ENCODE assay signal across 21 cellular contexts in the genomic region with DNA sequence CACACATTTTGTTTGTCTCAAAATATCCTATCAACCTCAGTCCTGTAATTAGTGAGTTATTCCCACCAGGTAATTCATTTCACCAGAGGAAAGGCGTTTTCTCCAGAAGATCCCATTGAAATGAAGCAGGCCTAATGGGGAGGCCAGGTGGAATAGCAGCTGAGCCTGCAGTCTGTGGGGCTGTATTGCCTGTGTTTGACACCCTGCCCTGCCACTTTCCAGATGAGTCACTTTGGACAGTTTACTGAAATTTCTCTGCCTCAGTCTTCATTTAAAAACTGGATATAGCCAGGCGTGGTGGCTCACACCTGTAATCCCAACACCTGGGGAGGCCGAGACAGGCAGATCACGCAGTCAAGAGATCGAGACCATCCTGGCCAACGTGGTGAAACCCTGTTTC.
"Had no signal": no experiment of that assay in that cellular context is flagged by ENCODE, and none has a peak within 500 bp of the region (broad histone marks: within the 10 kb centered on the region; RNA-seq: fewer than 3 reads in every experiment).

No MANE protein-coding gene starts in this region.

- H3K9ac ChIP-seq: SK-N-SH had no signal

- DNase-seq: KBM-7, MV-4-11, NCI-H1048, NCI-H1105, NCI-H1417, NCI-H1436 treated with DMSO at 0.1 percent for 48 hours, NCI-H1694 treated with DMSO at 0.1 percent for 48 hours, NCI-H1930, NCI-H2081, NCI-H2107, NCI-H226, NCI-H446, NCI-H510A, NCI-H524 treated with DMSO at 0.1 percent for 48 hours, NCI-H69, NCI-H774, PC-3, SHP77, SK-N-SH had no signal

- H3K27ac ChIP-seq: RWPE1 had no signal

- ATAC-seq: Panc1, PC-3 had no signal

- H3K9me3 ChIP-seq: SK-N-SH had no signal
